ENCODE assay signal across 9 cellular contexts in genomic region chrX:51641421-51642021, GRCh38. TPM values are rescaled to one million over a fixed set of nuclear protein-coding genes. Genes with fewer than 3 reads are reported as not detected.
DNase-seq lines count a peak whose midpoint lies in the region; ATAC-seq and TF ChIP-seq lines count a peak whose summit lies in the region.
"Had no signal": no experiment of that assay in that cellular context is flagged by ENCODE, and none has a peak within 500 bp of the region (broad histone marks: within the 10 kb centered on the region; RNA-seq: fewer than 3 reads in every experiment).

No MANE protein-coding gene starts in this region.

- peaks cover 0 to 4% (median 0%) of the 10 kb centered on the region in 7 donors for H3K4me1 Mint-ChIP-seq in naive thymus-derived CD4-positive, alpha-beta T cell

- no peak overlapping the region for H3K27ac ChIP-seq in AG04450 (ENCODE audit: low read depth, low read length)
- no peak overlapping the region for H3K27ac ChIP-seq in naive thymus-derived CD4-positive, alpha-beta T cell (ENCODE audit: low read depth, low read length)

- no peak overlapping the region for H3K4me3 Mint-ChIP-seq in naive thymus-derived CD4-positive, alpha-beta T cell

- H3K9me3 Mint-ChIP-seq in naive thymus-derived CD4-positive, alpha-beta T cell: no peaks in the 10 kb centered on the region

- no peaks in the 10 kb centered on the region for H3K27me3 ChIP-seq in AG04450 (ENCODE audit: control insufficient read depth, insufficient read depth, low read length)
- no peaks in the 10 kb centered on the region for H3K27me3 ChIP-seq in naive thymus-derived CD4-positive, alpha-beta T cell (ENCODE audit: control insufficient read depth in 2 of 2, insufficient read depth in 2 of 2, low read length in 2 of 2)

- no peaks in the 10 kb centered on the region for H3K36me3 ChIP-seq in naive thymus-derived CD4-positive, alpha-beta T cell (ENCODE audit: control insufficient read depth in 2 of 3, insufficient read depth in 3 of 3, low read length in 3 of 3)

- H3K9me3 ChIP-seq in AG04450 (ENCODE audit: control insufficient read depth, insufficient read depth, low read length): no peaks in the 10 kb centered on the region
- no peaks in the 10 kb centered on the region for H3K9me3 ChIP-seq in naive thymus-derived CD4-positive, alpha-beta T cell (ENCODE audit: control insufficient read depth in 2 of 3, low read length in 3 of 3)

- TF ChIP-seq CTCF in AG04450 (IDR thresholded peaks at IDR 0.05; ENCODE audit: low read depth, low read length) (peak; percentile 51), choroid plexus epithelial cell (conservative IDR thresholded peaks at IDR 0.05; ENCODE audit: low read depth, low read length) (peak; percentile 61)

- H3K27ac Mint-ChIP-seq in naive thymus-derived CD4-positive, alpha-beta T cell: no peak overlapping the region

- no peak for ATAC-seq in naive thymus-derived CD4-positive, alpha-beta T cell
- ATAC-seq in GM21723 (IDR thresholded peaks at IDR 0.05; ENCODE audit: unreplicated experiment) (no peak), GM18498 (IDR thresholded peaks at IDR 0.05; ENCODE audit: unreplicated experiment) (no peak)

- intact Hi-C loops in naive thymus-derived CD4-positive, alpha-beta T cell (cut with micrococcal nuclease): loop anchor here (1.0 to 5.0 kb wide), 5 partner anchors 161 to 620 kb away; no protein-coding TSS in a partner anchor

- POLR2A ChIA-PET in AG04450 (lab: Yijun Ruan, JAX): interaction anchor here (0.9 kb wide), 1 partner anchor 252 kb away, joined by 3 read pairs; the partner anchor contains the start of gene MAGED1
- POLR2A ChIA-PET in naive thymus-derived CD4-positive, alpha-beta T cell (lab: Charles Lee): no interaction called here

- no peak overlapping the region for H3K4me3 ChIP-seq in AG04450 (ENCODE audit: low read depth, low read length)
- H3K4me3 ChIP-seq in choroid plexus epithelial cell (ENCODE audit: low read depth, low read length): no peak overlapping the region
- H3K4me3 ChIP-seq in naive thymus-derived CD4-positive, alpha-beta T cell (ENCODE audit: low read length): no peak overlapping the region

- no peaks in the 10 kb centered on the region for H3K36me3 Mint-ChIP-seq in naive thymus-derived CD4-positive, alpha-beta T cell

- H3K27me3 Mint-ChIP-seq in naive thymus-derived CD4-positive, alpha-beta T cell: peaks cover 7 to 35% (median 18%) of the 10 kb centered on the region in 5 donors

- CTCF ChIA-PET in AG04450 (lab: Charles Lee): interaction anchor here (0.9 to 2.0 kb wide), 6 partner anchors 19 to 620 kb away, joined by 3 to 14 read pairs (median 5); no protein-coding TSS in a partner anchor
- CTCF ChIA-PET in naive thymus-derived CD4-positive, alpha-beta T cell (lab: Charles Lee): no interaction called here

- no peaks in the 10 kb centered on the region for H3K4me1 ChIP-seq in naive thymus-derived CD4-positive, alpha-beta T cell (ENCODE audit: control insufficient read depth in 2 of 2, insufficient read depth in 2 of 2, low read length in 2 of 2)

- DNase-seq in AG04450 (ENCODE audit: low read depth, low spot score): peak; percentile 18
- DNase-seq in GM04503 (ENCODE audit: low read depth): peak; percentile 6
- DNase-seq in NCI-H2196 treated with DMSO at 0.1 percent for 48 hours (lab: John Stamatoyannopoulos, UW; ENCODE audit: unreplicated experiment): peak; percentile 0
- peak; percentile 76 for DNase-seq in choroid plexus epithelial cell (ENCODE audit: low read depth)
- DNase-seq in naive thymus-derived CD4-positive, alpha-beta T cell: peak in 5 of 9 donors; percentile 0 to 23 (median 9)
- no peak for DNase-seq in NK-92 (lab: John Stamatoyannopoulos, UW; ENCODE audit: unreplicated experiment)

RNA-seq across cellular contexts. Expression of gene CENPVL3, which starts 22.8 kb away (rescaled TPM):
- not detected in 2 replicates for polyA plus RNA-seq in AG04450 (2011; rRNA removed)
- polyA minus RNA-seq in AG04450 (2011; rRNA and poly(A)+ RNA removed): 0.13 TPM in 1 of 2 replicates, not detected in the other
- under 1 TPM in 1 of 5 experiments, not detected in 4; 0.12 TPM for total RNA-seq in naive thymus-derived CD4-positive, alpha-beta T cell
- polyA plus RNA-seq in naive thymus-derived CD4-positive, alpha-beta T cell: not detected
- polyA plus RNA-seq: esophagus had no signal

RNA-seq across cellular contexts. Expression of gene CENPVL2, which starts 41.1 kb away (rescaled TPM):
- not detected in 2 replicates for polyA plus RNA-seq in AG04450 (2011; rRNA removed)
- not detected in 2 replicates for polyA minus RNA-seq in AG04450 (2011; rRNA and poly(A)+ RNA removed)
- total RNA-seq in naive thymus-derived CD4-positive, alpha-beta T cell: not detected
- not detected for polyA plus RNA-seq in naive thymus-derived CD4-positive, alpha-beta T cell
- polyA plus RNA-seq: esophagus had no signal
